In genomic region chr22:20940904-20941385, GRCh38 we compare ENCODE assay signal across 1 cellular context.
TF ChIP-seq lines count a peak whose summit lies in the region.

No MANE protein-coding gene starts in this region.

TF ChIP-seq in K562, 482 proteins besides CTCF, POLR2A, EP300 and RAD21 (continued from another document and continues in another):
- no peak for TF ChIP-seq MGA (IDR thresholded peaks at IDR 0.05)
- TF ChIP-seq ZNF589 (CRISPR knock-in tag; IDR thresholded peaks at IDR 0.05; ENCODE audit: low read depth): no peak
- no peak for TF ChIP-seq BHLHE40 (IDR thresholded peaks at IDR 0.05; ENCODE audit: low read length)
- TF ChIP-seq ZBTB49 (CRISPR knock-in tag; IDR thresholded peaks at IDR 0.05; ENCODE audit: borderline replicate concordance): no peak
- no peak for TF ChIP-seq NCOR1 (IDR thresholded peaks at IDR 0.05)
- no peak for TF ChIP-seq POLR2AphosphoS2 (IDR thresholded peaks at IDR 0.05; ENCODE audit: low read length)
- TF ChIP-seq ELF4 (CRISPR knock-in tag; IDR thresholded peaks at IDR 0.05): 0 out of 2 replicates have a peak, but pooled peaks have one; percentile 58
- TF ChIP-seq SPI1 (IDR thresholded peaks at IDR 0.05; ENCODE audit: borderline replicate concordance, low read depth, low read length): no peak
- TF ChIP-seq CHD4 (IDR thresholded peaks at IDR 0.05; ENCODE audit: insufficient read depth, insufficient replicate concordance, low read depth, low read length, poor library complexity, severe bottlenecking): no peak
- TF ChIP-seq E2F5 (CRISPR knock-in tag; IDR thresholded peaks at IDR 0.05): no peak
- TF ChIP-seq FOXP4 (CRISPR knock-in tag; IDR thresholded peaks at IDR 0.05; ENCODE audit: borderline replicate concordance): no peak
- no peak for TF ChIP-seq MXI1 (IDR thresholded peaks at IDR 0.05; ENCODE audit: low read depth, low read length)
- TF ChIP-seq ZNF76 (CRISPR knock-in tag; IDR thresholded peaks at IDR 0.05; ENCODE audit: borderline replicate concordance): no peak
- no peak for TF ChIP-seq TEAD1 (CRISPR knock-in tag; IDR thresholded peaks at IDR 0.05)
- no peak for TF ChIP-seq FIP1L1 (IDR thresholded peaks at IDR 0.05; ENCODE audit: low read depth, low read length, poor library complexity, severe bottlenecking)
- no peak for TF ChIP-seq RBBP5 (IDR thresholded peaks at IDR 0.05; ENCODE audit: borderline replicate concordance, insufficient read depth, low read length, poor library complexity, severe bottlenecking)
- no peak for TF ChIP-seq C11orf30 (IDR thresholded peaks at IDR 0.05; ENCODE audit: low read depth)
- TF ChIP-seq DLX4 (CRISPR knock-in tag; IDR thresholded peaks at IDR 0.05): no peak
- no peak for TF ChIP-seq ZNF316 (IDR thresholded peaks at IDR 0.05)
- no peak for TF ChIP-seq ZNF121 (CRISPR knock-in tag; conservative IDR thresholded peaks at IDR 0.05)
- no peak for TF ChIP-seq MEF2A (IDR thresholded peaks at IDR 0.05; ENCODE audit: control insufficient read depth, low read depth, low read length)
- no peak for TF ChIP-seq E2F1 (CRISPR knock-in tag; IDR thresholded peaks at IDR 0.05)
- no peak for TF ChIP-seq ZKSCAN3 (CRISPR knock-in tag; IDR thresholded peaks at IDR 0.05)
- no peak for TF ChIP-seq FOXA1 (IDR thresholded peaks at IDR 0.05; ENCODE audit: borderline replicate concordance)
- no peak for TF ChIP-seq SIRT6 (IDR thresholded peaks at IDR 0.05; ENCODE audit: low read depth, low read length)
- no peak for TF ChIP-seq ZNF717 (CRISPR knock-in tag; IDR thresholded peaks at IDR 0.05)
- no peak for TF ChIP-seq MAFF (IDR thresholded peaks at IDR 0.05; ENCODE audit: low read length)
- no peak for TF ChIP-seq POLR3G (IDR thresholded peaks at IDR 0.05; ENCODE audit: extremely low read depth, insufficient read length, insufficient replicate concordance)
- TF ChIP-seq ZFP1 (CRISPR knock-in tag; IDR thresholded peaks at IDR 0.05): no peak
- no peak for TF ChIP-seq ZNF584 (CRISPR knock-in tag; IDR thresholded peaks at IDR 0.05; ENCODE audit: low read depth)
- peak; percentile 12 for TF ChIP-seq KAT2B (IDR thresholded peaks at IDR 0.05; ENCODE audit: low read depth, low read length)
- no peak for TF ChIP-seq NKRF (IDR thresholded peaks at IDR 0.05; ENCODE audit: borderline replicate concordance)
- TF ChIP-seq MYNN (IDR thresholded peaks at IDR 0.05): no peak
- no peak for TF ChIP-seq MYNN (CRISPR knock-in tag; IDR thresholded peaks at IDR 0.05)
- no peak for TF ChIP-seq RFX1 (IDR thresholded peaks at IDR 0.05)
- TF ChIP-seq CLOCK (CRISPR knock-in tag; IDR thresholded peaks at IDR 0.05; ENCODE audit: borderline replicate concordance): 0 out of 2 replicates have a peak, but pooled peaks have one; percentile 11
- no peak for TF ChIP-seq TFAM (CRISPR knock-in tag; conservative IDR thresholded peaks at IDR 0.05)
